Comparison of ENCODE assay signal across 1 cellular context in the genomic region with DNA sequence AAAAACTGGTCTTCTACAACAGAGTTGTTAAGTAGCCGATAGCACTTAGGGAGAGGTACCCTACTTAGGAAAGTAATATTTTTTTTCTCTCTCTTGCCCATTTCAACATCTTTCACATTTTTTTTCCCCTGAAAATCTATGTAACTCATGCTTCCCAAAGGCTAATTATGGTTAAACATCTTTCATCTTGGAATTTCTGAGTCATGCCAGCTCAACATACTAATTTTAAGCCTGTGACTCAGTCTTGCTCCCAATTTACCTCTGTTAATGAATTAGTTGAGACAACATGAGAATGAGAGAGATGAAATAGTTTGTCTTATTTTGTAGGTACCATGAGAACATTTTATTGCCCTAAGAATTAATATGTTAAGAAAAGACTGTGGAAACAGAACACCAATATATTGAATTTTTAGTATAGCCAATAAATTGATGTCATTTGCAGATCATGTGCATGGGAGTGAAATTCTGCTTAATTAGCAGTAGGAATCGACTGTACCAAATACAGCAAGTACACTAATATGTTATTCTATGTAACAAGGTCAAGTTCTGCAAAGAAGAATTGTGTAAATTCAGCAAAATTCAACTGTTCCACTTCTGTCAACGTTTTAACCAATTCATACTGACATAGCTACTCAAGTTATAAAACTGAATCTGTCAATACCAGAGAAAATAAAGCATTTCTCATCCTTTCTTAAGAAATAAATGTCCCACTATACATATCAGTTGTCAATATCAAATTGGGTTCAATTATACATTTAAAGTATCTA.
TF ChIP-seq lines count a peak whose summit lies in the region.

No MANE protein-coding gene starts in this region.

TF ChIP-seq in IMR-90, 13 proteins besides CTCF, POLR2A, EP300 and RAD21 (continued from another document):
- no peak for TF ChIP-seq BHLHE40 (IDR thresholded peaks at IDR 0.05; ENCODE audit: low read depth, low read length)
